ENCODE assay signal across 29 cellular contexts in the genomic region with DNA sequence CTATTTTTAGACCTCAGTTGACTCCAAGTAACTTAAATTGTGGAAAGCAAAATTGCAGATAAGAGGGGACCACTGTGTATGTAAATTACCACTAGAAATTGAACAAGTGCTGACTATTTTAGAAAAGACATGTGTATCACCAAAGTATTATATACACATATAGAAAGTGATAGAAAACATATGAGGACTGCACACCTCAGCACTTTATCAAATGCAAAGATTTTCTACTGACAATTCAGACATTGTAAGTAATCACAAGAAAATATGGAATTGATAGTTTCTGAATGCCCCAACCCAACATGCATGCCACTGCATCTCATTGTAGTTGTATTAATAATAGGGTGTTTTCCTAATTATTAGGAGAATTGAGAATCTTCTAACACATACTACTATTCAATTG.
"Had no signal": no experiment of that assay in that cellular context is flagged by ENCODE, and none has a peak within 500 bp of the region (broad histone marks: within the 10 kb centered on the region; RNA-seq: fewer than 3 reads in every experiment).

No MANE protein-coding gene starts in this region.

- ATAC-seq: activated CD8-positive, alpha-beta T cell treated with anti-CD3 and anti-CD28 coated beads for 36 hours; activated naive CD8-positive, alpha-beta T cell treated with anti-CD3 and anti-CD28 coated beads, Interleukin-2, amount 50 U/mL, for 24 hours; activated T-cell treated with anti-CD3 and anti-CD28 coated beads, Interleukin-2, amount 50 U/mL, for 4 hours; activated T-cell treated with anti-CD3 and anti-CD28 coated beads, Interleukin-2, amount 50 U/mL, for 72 hours; activated T-helper 17 cell treated with anti-CD3 and anti-CD28 coated beads, Interleukin-2, amount 50 U/mL, for 72 hours had no signal

- H3K27ac ChIP-seq: ascending aorta, VCaP had no signal

- H3K9me3 ChIP-seq: ascending aorta had no signal

- FAIRE-seq: bronchial epithelial cell, TTC549 had no signal

- H3K4me3 ChIP-seq: ascending aorta had no signal

- H3K27me3 ChIP-seq: ascending aorta had no signal

- H3K36me3 ChIP-seq: ascending aorta had no signal

- H3K4me1 ChIP-seq: ascending aorta had no signal

- DNase-seq: activated B cell treated with CpG ODN at 0.5 μM for 24 hours; activated CD4-positive, alpha-beta memory T cell treated with anti-CD3 and anti-CD28 coated beads for 36 hours; activated CD4-positive, alpha-beta T cell treated with anti-CD3 and anti-CD28 coated beads for 4 hours; activated CD4-positive, alpha-beta T cell treated with anti-CD3 and anti-CD28 coated beads, Interleukin-2, amount 10 ng/mL, durations not matched to agents 24 days and 14 days; activated CD4-positive, alpha-beta T cell treated with anti-CD3 and anti-CD28 coated beads, Interleukin-2, amount 50 U/mL, for 1 hour; activated CD4-positive, alpha-beta T cell treated with anti-CD3 and anti-CD28 coated beads, Interleukin-2, amount 50 U/mL, for 4 hours; activated CD4-positive, CD25-positive, alpha-beta regulatory T cell treated with anti-CD3 and anti-CD28 coated beads, Interleukin-2, amount 50 U/mL, for 72 hours; activated CD8-positive, alpha-beta memory T cell treated with anti-CD3 and anti-CD28 coated beads, Interleukin-2, amount 50 U/mL, for 4 hours; activated CD8-positive, alpha-beta T cell treated with anti-CD3 and anti-CD28 coated beads for 36 hours; activated gamma-delta T cell; activated naive CD4-positive, alpha-beta T cell treated with anti-CD3 and anti-CD28 coated beads, Interleukin-2, amount 10 ng/mL, durations not matched to agents 7 days and 5 days; activated naive CD4-positive, alpha-beta T cell treated with Interleukin-2 at 50 U/mL for 16 hours; activated naive CD8-positive, alpha-beta T cell treated with anti-CD3 and anti-CD28 coated beads, Interleukin-2, amount 10 ng/mL, durations not matched to agents 7 days and 5 days; activated naive CD8-positive, alpha-beta T cell treated with anti-CD3 and anti-CD28 coated beads, Interleukin-2, amount 50 U/mL, for 24 hours; activated T-cell treated with anti-CD3 and anti-CD28 coated beads for 4 hours; activated T-cell treated with anti-CD3 and anti-CD28 coated beads, Interleukin-2, amount 50 U/mL, for 1 hour; activated T-cell treated with anti-CD3 and anti-CD28 coated beads, Interleukin-2, amount 50 U/mL, for 4 hours; activated T-cell treated with anti-CD3 and anti-CD28 coated beads, Interleukin-2, amount 50 U/mL, for 72 hours; amygdala; anterior cingulate cortex; central memory CD4-positive, alpha-beta T cell; T-helper 1 cell; T-helper 2 cell; T-helper 9 cell had no signal
